In the genomic region with DNA sequence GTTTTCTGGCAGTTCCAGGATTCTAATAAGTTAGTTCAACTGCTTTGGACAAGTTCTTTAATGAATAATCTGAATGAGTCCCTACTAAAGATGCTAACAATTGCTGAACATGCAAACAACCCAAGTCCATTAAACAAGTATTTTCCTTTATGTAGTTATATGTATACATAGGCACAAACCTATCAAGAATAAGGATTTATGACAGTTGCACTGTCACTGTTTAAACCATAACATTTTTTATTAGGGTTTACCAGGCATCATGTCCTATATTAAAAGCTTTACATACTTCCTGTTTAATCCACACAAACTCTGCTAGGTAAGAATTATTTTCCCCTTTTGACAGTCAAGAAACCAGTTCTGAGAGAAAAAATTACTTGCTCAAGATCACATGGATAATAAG, we compare ENCODE assay signal across 17 cellular contexts. TPM values are rescaled to one million over a fixed set of nuclear protein-coding genes. Genes with fewer than 3 reads are reported as not detected.
A peak's percentile ranks its signal among the peaks of the same experiment; 100 is the strongest.
DNase-seq lines count a peak whose midpoint lies in the region; ATAC-seq and TF ChIP-seq lines count a peak whose summit lies in the region.
"Had no signal": no experiment of that assay in that cellular context is flagged by ENCODE, and none has a peak within 500 bp of the region (broad histone marks: within the 10 kb centered on the region; RNA-seq: fewer than 3 reads in every experiment).

No MANE protein-coding gene starts in this region.

- DNase-seq in LNCaP clone FGC (ENCODE audit: low read depth) (peak; percentile 80), mucosa of descending colon (no peak), RPMI8226 (no peak), inferior parietal cortex (ENCODE audit: extremely low spot score) (no peak)
- DNase-seq: C1 segment of cervical spinal cord; Calu3; CD4-positive, alpha-beta memory T cell; COR-L47; DMS53; DMS79 treated with DMSO at 0.1 percent for 48 hours; GF-D8; GM23248; H7; HCEC 1CT had no signal

- no peak overlapping the region for H3K4me3 ChIP-seq in LNCaP clone FGC (ENCODE audit: low read depth, low read length)
- no peak overlapping the region for H3K4me3 ChIP-seq in mucosa of descending colon
- H3K4me3 ChIP-seq: GM23248 had no signal

- peaks cover 24% of the 10 kb centered on the region for H3K4me1 ChIP-seq in mucosa of descending colon (ENCODE audit: low read depth)

- no peaks in the 10 kb centered on the region for H3K9me3 ChIP-seq in mucosa of descending colon

- no peak for TF ChIP-seq CTCF in 22Rv1 (IDR thresholded peaks at IDR 0.05)
- TF ChIP-seq CTCF in LNCaP clone FGC (IDR thresholded peaks at IDR 0.05; ENCODE audit: control insufficient read depth, extremely low read depth, insufficient read depth), result no peak
- no peak for TF ChIP-seq CTCF in VCaP (conservative IDR thresholded peaks at IDR 0.05)
- no peak for TF ChIP-seq CTCF in mucosa of descending colon (IDR thresholded peaks at IDR 0.05)

- H3K27ac ChIP-seq in 22Rv1, result 0 out of 2 replicates have a peak overlapping the region, but pooled peaks have one; percentile 10
- peak overlapping the region; percentile 29; the same call in 1 of the 2 replicates for H3K27ac ChIP-seq in VCaP
- H3K27ac ChIP-seq: GM23248 had no signal

- no peaks in the 10 kb centered on the region for H3K36me3 ChIP-seq in mucosa of descending colon (ENCODE audit: low read depth)

- ATAC-seq in mucosa of descending colon (peak; percentile 70), GM18868 (IDR thresholded peaks at IDR 0.05; ENCODE audit: unreplicated experiment) (no peak)

- intact Hi-C loops in mucosa of descending colon (cut with DNase I, micrococcal nuclease), result no loop called here

RNA-seq across cellular contexts. Expression of a gene that starts 31.9 kb away (rescaled TPM):
- 1 to 10 TPM in 2 of 3 donors, under 1 TPM in 1; 0.89 to 1.6 (median 1.4) TPM for total RNA-seq in mucosa of descending colon
- total RNA-seq: CD4-positive, alpha-beta memory T cell; GM23248 had no signal
